ENCODE assay signal across 8 cellular contexts in the genomic region with DNA sequence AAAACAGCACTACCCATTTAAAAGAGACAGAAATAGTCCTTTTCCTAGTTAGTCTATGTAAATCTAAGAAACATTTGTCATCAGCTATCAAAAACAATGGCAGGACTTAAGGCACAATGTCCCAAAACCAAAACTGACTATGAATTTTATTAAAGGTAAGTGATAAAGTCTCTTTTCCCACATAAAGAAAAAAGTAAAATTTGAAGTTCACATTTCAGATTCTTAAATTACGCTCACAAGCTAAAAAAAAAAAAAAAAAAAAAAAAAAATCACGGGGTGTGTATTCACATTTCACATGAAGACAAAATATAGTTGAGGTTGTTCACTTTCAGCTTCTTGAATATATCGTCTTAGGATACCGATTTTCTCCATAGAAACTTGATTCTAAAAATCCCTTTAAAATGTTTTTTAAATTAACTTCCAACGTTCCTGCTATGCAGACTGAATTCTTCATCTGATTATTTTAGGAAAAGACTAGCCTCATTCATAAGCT. TPM values are rescaled to one million over a fixed set of nuclear protein-coding genes. Genes with fewer than 3 reads are reported as not detected.
DNase-seq lines count a peak whose midpoint lies in the region; ATAC-seq and TF ChIP-seq lines count a peak whose summit lies in the region.

No MANE protein-coding gene starts in this region.

- H3K36me3 ChIP-seq in cardiac muscle cell = no peaks in the 10 kb centered on the region
- H3K36me3 ChIP-seq in mesendoderm (ENCODE audit: control insufficient read depth, insufficient read depth, low read length) = no peaks in the 10 kb centered on the region
- H3K36me3 ChIP-seq in uterus = no peaks in the 10 kb centered on the region

- no peak overlapping the region for H3K18ac ChIP-seq in mesendoderm (ENCODE audit: low read length)

- TF ChIP-seq POLR2A in uterus (IDR thresholded peaks at IDR 0.05) = no peak

- H3K36me3 Mint-ChIP-seq in brain = peaks cover 31% of the 10 kb centered on the region

- no peaks in the 10 kb centered on the region for H3K9me3 Mint-ChIP-seq in brain

- H4K8ac ChIP-seq in mesendoderm (ENCODE audit: low read depth, low read length) = no peak overlapping the region

- peaks cover 18% of the 10 kb centered on the region for H3K79me2 ChIP-seq in mesendoderm (ENCODE audit: control insufficient read depth, insufficient read depth, low read length)

- no peak overlapping the region for H2BK5ac ChIP-seq in mesendoderm (ENCODE audit: low read length)

- H3K23ac ChIP-seq in mesendoderm (ENCODE audit: low read length) = no peak overlapping the region

- H3K4me1 ChIP-seq in cardiac muscle cell (ENCODE audit: low read depth) (peaks cover 32% of the 10 kb centered on the region), mesendoderm (ENCODE audit: control insufficient read depth, low read depth, low read length) (peaks cover 2% of the 10 kb centered on the region), uterus (no peaks in the 10 kb centered on the region)

- no peak overlapping the region for H4K5ac ChIP-seq in mesendoderm (ENCODE audit: low read length)

- peaks cover 62% of the 10 kb centered on the region for H3K4me1 Mint-ChIP-seq in brain

- no peak overlapping the region for H3K4ac ChIP-seq in mesendoderm (ENCODE audit: low read depth, low read length)

- peak overlapping the region; percentile 92 to 100 (median 96) for H3K27ac Mint-ChIP-seq in brain

- H3K27ac ChIP-seq in cardiac muscle cell = peak overlapping the region; percentile 88
- no peak overlapping the region for H3K27ac ChIP-seq in mesendoderm (ENCODE audit: low read depth, low read length)
- peak overlapping the region; percentile 98 to 99 for H3K27ac ChIP-seq in uterus

- TF ChIP-seq CTCF in cardiac muscle cell (IDR thresholded peaks at IDR 0.05; ENCODE audit: low read depth, low read length) (no peak), brain (conservative IDR thresholded peaks at IDR 0.05) (no peak), uterus (IDR thresholded peaks at IDR 0.05) (no peak)

- no peaks in the 10 kb centered on the region for H3K9me3 ChIP-seq in cardiac muscle cell (ENCODE audit: low read depth)
- no peaks in the 10 kb centered on the region for H3K9me3 ChIP-seq in uterus

- WGBS in mesendoderm (ENCODE audit: extremely low coverage, insufficient coverage, low lambda C conversion rate) = no CpG with 5 or more reads among the region's 5 CpGs

- H3K27me3 ChIP-seq in cardiac muscle cell (no peaks in the 10 kb centered on the region), mesendoderm (ENCODE audit: insufficient read depth, low read length, poor library complexity) (no peaks in the 10 kb centered on the region), uterus (no peaks in the 10 kb centered on the region)

- H3K4me3 Mint-ChIP-seq in brain = peak overlapping the region; percentile 91 to 98 (median 94)

- peaks cover 11% of the 10 kb centered on the region for H3K27me3 Mint-ChIP-seq in brain

- H3K4me3 ChIP-seq in cardiac muscle cell = peak overlapping the region; percentile 90
- H3K4me3 ChIP-seq in mesendoderm (ENCODE audit: low read length) = peak overlapping the region; percentile 95
- H3K4me3 ChIP-seq in uterus = peak overlapping the region; percentile 91 to 94

- DNase-seq in cardiac muscle cell (ENCODE audit: low read depth in 1 of 2, low spot score in 1 of 2) = no peak
- no peak for DNase-seq in left ventricle myocardium superior
- DNase-seq in mesendoderm = no peak
- no peak for DNase-seq in uterus
- no peak for DNase-seq in DMS153 (lab: John Stamatoyannopoulos, UW)
- no peak for DNase-seq in cerebellar cortex (ENCODE audit: low spot score)
- no peak for DNase-seq in stimulated activated naive CD4-positive, alpha-beta T cell treated with Interleukin-2 at 50 U/mL for 16 hours (lab: John Stamatoyannopoulos, UW)

- no peak overlapping the region for H2AK5ac ChIP-seq in mesendoderm (ENCODE audit: low read length)

- peaks cover 4% of the 10 kb centered on the region for H3K79me1 ChIP-seq in mesendoderm (ENCODE audit: low read length)

- H2BK120ac ChIP-seq in mesendoderm (ENCODE audit: low read depth, low read length) = no peak overlapping the region

- peak overlapping the region; percentile 99 for H3K9ac ChIP-seq in mesendoderm (ENCODE audit: low read length)

- intact Hi-C loops in left ventricle myocardium superior (cut with micrococcal nuclease) = no loop called here
- intact Hi-C loops in uterus (cut with DNase I; ENCODE audit: low total_unique reads) = no loop called here

- no peak overlapping the region for H2BK15ac ChIP-seq in mesendoderm (replicated peaks; ENCODE audit: low read depth)

- ATAC-seq in left ventricle myocardium superior = no peak

- H3K4me2 ChIP-seq in mesendoderm (ENCODE audit: low read length) = no peak overlapping the region

- H3K56ac ChIP-seq in mesendoderm (ENCODE audit: low read length) = no peak overlapping the region

RNA-seq across cellular contexts. Expression of a gene that starts 1.6 kb away (rescaled TPM):
- total RNA-seq in cardiac muscle cell (92.0 and 103 TPM in 2 replicates), left ventricle myocardium superior (75.0 TPM), uterus (100 to 1,000 TPM in 1 of 4 donors, 10 to 100 TPM in 3; 17.7 to 154 (median 31.2) TPM)
- polyA plus RNA-seq in cardiac muscle cell (172 and 174 TPM in 2 replicates), brain (ENCODE audit: insufficient read depth, low read depth, low replicate concordance) (9.6 TPM)
- polyA plus RNA-seq in mesendoderm (2013, experiment 1 of 2) = 29.6 TPM
- polyA plus RNA-seq in mesendoderm (2013, experiment 2 of 2) = 28.6 TPM

RNA-seq across cellular contexts. Expression of a gene that starts 15.2 kb away (rescaled TPM):
- total RNA-seq in cardiac muscle cell (1.5 and 2.1 TPM in 2 replicates), left ventricle myocardium superior (4.5 TPM), uterus (1 to 10 TPM in 2 of 4 donors, under 1 TPM in 1, not detected in 1; 0.51 to 1.8 (median 1.1) TPM)
- polyA plus RNA-seq in cardiac muscle cell (1.7 and 3.1 TPM in 2 replicates), brain (ENCODE audit: insufficient read depth, low read depth, low replicate concordance) (0.29 TPM)
- polyA plus RNA-seq in mesendoderm (2013, experiment 1 of 2) = 1.1 TPM
- 1.1 TPM for polyA plus RNA-seq in mesendoderm (2013, experiment 2 of 2)
